Comparison of ENCODE assay signal across 8 cellular contexts in genomic region chr9:94002316-94003140, GRCh38. TPM values are rescaled to one million over a fixed set of nuclear protein-coding genes. Genes with fewer than 3 reads are reported as not detected.
DNase-seq lines count a peak whose midpoint lies in the region; ATAC-seq and TF ChIP-seq lines count a peak whose summit lies in the region.

No MANE protein-coding gene starts in this region.

- H3K27ac ChIP-seq in coronary artery: no peak overlapping the region

- H3K9me3 Mint-ChIP-seq in activated naive CD4-positive, alpha-beta T cell treated with anti-CD3 and anti-CD28 coated beads for 36 hours: no peaks in the 10 kb centered on the region

- no peak overlapping the region for H3K4me3 ChIP-seq in coronary artery

- H3K27ac Mint-ChIP-seq in activated naive CD4-positive, alpha-beta T cell treated with anti-CD3 and anti-CD28 coated beads for 36 hours: no peak overlapping the region

- H3K36me3 Mint-ChIP-seq in activated naive CD4-positive, alpha-beta T cell treated with anti-CD3 and anti-CD28 coated beads for 36 hours (ENCODE audit: low read depth): no peaks in the 10 kb centered on the region

- CTCF ChIA-PET in activated naive CD4-positive, alpha-beta T cell treated with anti-CD3 and anti-CD28 coated beads for 36 hours (lab: Charles Lee): interaction anchor here (0.6 to 4.7 kb wide), 15 partner anchors 10 to 436 kb away, joined by 3 to 42 read pairs (median 4); no protein-coding TSS in a partner anchor

- peak; percentile 19 for TF ChIP-seq CTCF in coronary artery (IDR thresholded peaks at IDR 0.05)

- DNase-seq in activated naive CD4-positive, alpha-beta T cell treated with anti-CD3 and anti-CD28 coated beads for 36 hours: peak; percentile 60
- DNase-seq in activated naive CD4-positive, alpha-beta T cell treated with Interleukin-2 at 50 U/mL for 16 hours: no peak
- DNase-seq in LoVo (ENCODE audit: low spot score) (peak; percentile 8), OCI-M2 (lab: John Stamatoyannopoulos, UW; ENCODE audit: unreplicated experiment) (peak; percentile 20), coronary artery (ENCODE audit: low spot score) (no peak), myocyte (ENCODE audit: low read depth) (peak; percentile 60)

- H3K27me3 Mint-ChIP-seq in activated naive CD4-positive, alpha-beta T cell treated with anti-CD3 and anti-CD28 coated beads for 36 hours (ENCODE audit: low read depth): no peaks in the 10 kb centered on the region

- H3K4me3 Mint-ChIP-seq in activated naive CD4-positive, alpha-beta T cell treated with anti-CD3 and anti-CD28 coated beads for 36 hours: no peak overlapping the region

- intact Hi-C loops in activated naive CD4-positive, alpha-beta T cell treated with anti-CD3 and anti-CD28 coated beads for 36 hours (cut with micrococcal nuclease): loop anchor here (1.0 to 10.0 kb wide), 2 partner anchors 178 to 320 kb away; no protein-coding TSS in a partner anchor

- ATAC-seq in GM19023 (IDR thresholded peaks at IDR 0.05; ENCODE audit: unreplicated experiment): no peak
- ATAC-seq in GM18867 (IDR thresholded peaks at IDR 0.05; ENCODE audit: unreplicated experiment): no peak

- H3K4me1 Mint-ChIP-seq in activated naive CD4-positive, alpha-beta T cell treated with anti-CD3 and anti-CD28 coated beads for 36 hours (ENCODE audit: low read depth): no peaks in the 10 kb centered on the region

RNA-seq across cellular contexts. Expression of gene BARX1, which starts 47.4 kb away (rescaled TPM):
- total RNA-seq in activated naive CD4-positive, alpha-beta T cell treated with anti-CD3 and anti-CD28 coated beads for 36 hours: under 1 TPM; 0.17 to 0.21 TPM
- total RNA-seq in myocyte: not detected in 2 replicates
- polyA plus RNA-seq in myocyte (2012): 0.21 TPM

Comparison
In these comparisons a context has a peak if more than half of its experiments do, and no peak if none do; other contexts are left out.
1. DNase-seq: peak in activated naive CD4-positive, alpha-beta T cell treated with anti-CD3 and anti-CD28 coated beads for 36 hours (single experiment), LoVo (single experiment), OCI-M2 (single experiment) and myocyte (single experiment); none in activated naive CD4-positive, alpha-beta T cell treated with Interleukin-2 at 50 U/mL for 16 hours (single experiment) and coronary artery (single experiment).